In genomic region chr7:65037740-65038678, GRCh38 we compare ENCODE assay signal across 8 cellular contexts. TPM values are rescaled to one million over a fixed set of nuclear protein-coding genes. Genes with fewer than 3 reads are reported as not detected.
DNase-seq lines count a peak whose midpoint lies in the region; ATAC-seq and TF ChIP-seq lines count a peak whose summit lies in the region.

No MANE protein-coding gene starts in this region.

- H3K4me3 ChIP-seq in right atrium auricular region, result peak overlapping the region; percentile 79 to 87

- H3K27me3 ChIP-seq in right atrium auricular region, result no peaks in the 10 kb centered on the region

- H3K9me3 ChIP-seq in right atrium auricular region, result no peaks in the 10 kb centered on the region

- TF ChIP-seq CTCF in right atrium auricular region (IDR thresholded peaks at IDR 0.05), result no peak

- ATAC-seq in GM18498 (IDR thresholded peaks at IDR 0.05; ENCODE audit: unreplicated experiment), result peak; percentile 86
- peak; percentile 72 for ATAC-seq in HG02884 (IDR thresholded peaks at IDR 0.05; ENCODE audit: unreplicated experiment)

- no peaks in the 10 kb centered on the region for H3K36me3 ChIP-seq in right atrium auricular region

- H3K4me1 ChIP-seq in right atrium auricular region, result peaks cover 0 to 19% of the 10 kb centered on the region in 2 donors

- DNase-seq in NCI-H146 treated with DMSO at 0.1 percent for 48 hours (lab: John Stamatoyannopoulos, UW; ENCODE audit: unreplicated experiment) (peak; percentile 78), T-helper 1 cell (peak; percentile 87 to 96 (median 92)), amygdala (lab: John Stamatoyannopoulos, UW) (peak; percentile 27 to 97 (median 88)), right atrium auricular region (ENCODE audit: low spot score) (peak; percentile 84), renal cortical epithelial cell (ENCODE audit: low read depth) (peak; percentile 60), NCI-H1048 (lab: John Stamatoyannopoulos, UW) (no peak)

- peak overlapping the region; percentile 85 to 86 for H3K27ac ChIP-seq in right atrium auricular region

RNA-seq across cellular contexts. Expression of gene ERV3-1, which starts 31.5 kb away (rescaled TPM):
- 1 to 10 TPM; 3.5 to 5.7 TPM for total RNA-seq in right atrium auricular region
- 2.4 and 14.4 TPM in 2 replicates for total RNA-seq in renal cortical epithelial cell

RNA-seq across cellular contexts. Expression of gene ZNF117, which starts 47.2 kb away (rescaled TPM):
- 1 to 10 TPM; 1.6 to 2.0 TPM for total RNA-seq in right atrium auricular region
- total RNA-seq in renal cortical epithelial cell, result 6.1 and 16.9 TPM in 2 replicates
